ENCODE assay signal across 9 cellular contexts in the genomic region with DNA sequence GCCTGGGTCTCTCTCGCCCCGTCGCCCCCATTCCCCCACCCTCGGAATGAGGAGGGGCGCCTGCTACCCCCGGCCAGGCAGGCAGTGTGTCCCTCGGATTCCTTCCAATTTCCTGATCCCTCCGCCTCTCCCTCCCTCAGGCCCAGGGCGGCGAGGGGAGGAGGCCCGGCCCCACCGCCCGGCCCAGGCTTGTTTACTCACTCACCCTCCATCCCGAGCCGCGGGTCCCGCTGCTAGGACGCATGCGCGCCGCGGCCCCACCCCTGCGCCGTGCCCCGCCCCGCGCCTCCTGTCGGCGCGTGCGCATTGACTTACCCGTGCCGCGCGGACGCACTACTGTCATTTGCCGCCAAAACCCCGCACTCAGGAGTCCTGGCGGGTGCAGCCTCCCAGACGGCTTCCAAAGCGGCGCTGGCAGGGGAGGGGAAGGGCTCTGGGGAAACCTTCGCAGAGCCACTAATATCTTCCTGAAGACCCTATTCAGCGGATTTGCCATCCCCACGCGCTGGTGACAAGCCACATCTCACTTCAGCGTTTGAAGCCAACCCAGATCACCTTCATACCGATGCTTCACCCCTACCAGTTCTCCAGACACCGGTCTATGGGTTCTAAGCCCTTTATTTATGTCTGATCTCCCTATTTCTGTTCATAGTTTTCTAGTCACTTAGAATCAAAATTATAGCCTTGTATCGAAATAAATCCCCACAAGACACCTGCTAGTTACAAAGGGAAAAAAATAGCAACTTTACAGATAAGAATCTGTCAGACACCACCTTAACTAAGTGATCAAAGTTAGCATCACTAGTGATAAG. TPM values are rescaled to one million over a fixed set of nuclear protein-coding genes. Genes with fewer than 3 reads are reported as not detected.
DNase-seq lines count a peak whose midpoint lies in the region; ATAC-seq, FAIRE-seq and TF ChIP-seq lines count a peak whose summit lies in the region.
"Had no signal": no experiment of that assay in that cellular context is flagged by ENCODE, and none has a peak within 500 bp of the region (broad histone marks: within the 10 kb centered on the region; RNA-seq: fewer than 3 reads in every experiment).

Gene EZH1 (minus strand): TSS at position 235 of the 812 bp plus-strand sequence. CDS start 16,099 bp downstream, outside the sequence.

- BruUV-seq in HepG2 (replicated peaks; lab: Mats Ljungman, UMichigan), result TSS peak; percentile 50

- TF ChIP-seq EP300 in HepG2 (IDR thresholded peaks at IDR 0.05; ENCODE audit: low read depth in 2 of 2, low read length in 2 of 2) (peak; percentile 3 to 45; a peak in 1 of 4 replicates), HepG2 (CRISPR knock-in tag; IDR thresholded peaks at IDR 0.05; ENCODE audit: borderline replicate concordance) (no peak)

- H3K4me1 ChIP-seq in HepG2 (ENCODE audit: insufficient read depth, low read length), result peaks cover 62% of the 10 kb centered on the region

- peak; percentile 62 to 64; a peak in 3 of 4 replicates for TF ChIP-seq POLR2A in HepG2 (IDR thresholded peaks at IDR 0.05; ENCODE audit: insufficient read depth in 1 of 2, low read depth in 2 of 2, low read length in 2 of 2)

- intact Hi-C loops in HepG2 (cut with micrococcal nuclease; ENCODE audit: unreplicated experiment), result no loop called here

- DNase-seq in BJ (ENCODE audit: low read depth) (peak; percentile 44), NCI-H82 (lab: John Stamatoyannopoulos, UW) (peak; percentile 98), dermis blood vessel endothelial cell (peak; percentile 94), HepG2 (ENCODE audit: low spot score) (peak; percentile 91)
- peak; percentile 88 to 91 for DNase-seq in activated CD4-positive, alpha-beta T cell treated with anti-CD3 and anti-CD28 coated beads, Interleukin-2, amount 50 U/mL, for 48 hours
- DNase-seq in stimulated activated CD4-positive, alpha-beta T cell treated with anti-CD3 and anti-CD28 coated beads, Interleukin-2, amount 100 ng/mL, for 48 hours, result peak; percentile 90 to 93

- TF ChIP-seq RAD21 in HepG2 (CRISPR knock-in tag; IDR thresholded peaks at IDR 0.05), result no peak

- WGBS in HepG2 (ENCODE audit: low lambda C conversion rate), result 18% methylated on average over 28 of the region's 50 CpGs

- TF ChIP-seq CTCF in BJ (IDR thresholded peaks at IDR 0.05; ENCODE audit: insufficient read depth, low read depth, low read length), result no peak
- no peak; the same call in 1 of the 2 replicates for TF ChIP-seq CTCF in HepG2 (CRISPR knock-in tag; IDR thresholded peaks at IDR 0.05)

- peak within 1 kb of the TSS; percentile 69 for H3K4me3 ChIP-seq in BJ (ENCODE audit: low read depth, low read length)
- peak within 1 kb of the TSS; percentile 58 to 84 (median 76) for H3K4me3 ChIP-seq in HepG2 (replicated peaks in 1 of 3; ENCODE audit: insufficient read depth in 1 of 3, low read depth in 2 of 3, low read length in 3 of 3)

- H3K9me3 ChIP-seq in HepG2 (ENCODE audit: low read length), result no peaks in the 10 kb centered on the region

- H3K27ac ChIP-seq in HepG2 (ENCODE audit: extremely low read length, insufficient read depth, low read length), result peak within 1 kb of the TSS; percentile 83

- peak within 1 kb of the TSS; percentile 95 for H3K4me2 ChIP-seq in HepG2 (ENCODE audit: low read depth, low read length)

- peaks cover 9% of the 10 kb centered on the region for H3K79me2 ChIP-seq in HepG2 (ENCODE audit: insufficient read depth, low read length)

- peak; percentile 36 for FAIRE-seq in HepG2 (lab: Jason Lieb, UNC)
- FAIRE-seq: colon had no signal

- H3K27me3 ChIP-seq in BJ (ENCODE audit: control insufficient read depth, insufficient read depth, low read length) (0 out of 2 replicates have a peak, but pooled peaks cover 2% of the 10 kb centered on the region), HepG2 (ENCODE audit: control insufficient read depth in 1 of 2, insufficient read depth in 2 of 2, low read length in 2 of 2) (no peaks in the 10 kb centered on the region)

- in situ Hi-C loops in HepG2 (cut with HindIII; ENCODE audit: extremely low pct_ligation_motif_present, low pct_unique_long_range_greater_than_20kb), result no loop called here

- ATAC-seq in GM19324 (IDR thresholded peaks at IDR 0.05; ENCODE audit: low FRiP score, unreplicated experiment), result peak; percentile 87
- peak; percentile 86 for ATAC-seq in HG03521 (IDR thresholded peaks at IDR 0.05; ENCODE audit: unreplicated experiment)
- peak; percentile 89 for ATAC-seq in HepG2

- peak within 1 kb of the TSS; percentile 67 for H2AFZ ChIP-seq in HepG2 (ENCODE audit: low read length)

- no peaks in the 10 kb centered on the region for H4K20me1 ChIP-seq in HepG2 (ENCODE audit: insufficient read depth, low read length)

- CTCF ChIA-PET in BJ (lab: Yijun Ruan, JAX) (interaction anchor here (1.8 kb wide), 1 partner anchor 19 kb away, joined by 7 read pairs; no protein-coding TSS in a partner anchor), HepG2 (lab: Yijun Ruan, JAX; ENCODE audit: low intra/inter-chr PET ratio, low total read pairs) (no interaction called here)

- no peaks in the 10 kb centered on the region for H3K36me3 ChIP-seq in BJ (ENCODE audit: control insufficient read depth, insufficient read depth, low read length)
- H3K36me3 ChIP-seq in HepG2 (replicated peaks in 1 of 2; ENCODE audit: control insufficient read depth in 1 of 2, insufficient read depth in 2 of 2, low read length in 2 of 2), result no peaks in the 10 kb centered on the region

- H3K9ac ChIP-seq in HepG2 (ENCODE audit: insufficient read depth, low read depth, low read length), result peak within 1 kb of the TSS; percentile 81

- POLR2A ChIA-PET in BJ (lab: Charles Lee), result no interaction called here
- POLR2A ChIA-PET in HepG2 (lab: Yijun Ruan, JAX), result interaction anchor here (0.7 to 3.8 kb wide), 18 partner anchors 9 to 194 kb away, joined by 3 to 55 read pairs (median 5); partner anchors contain the start of genes BECN1, CNTD1, COA3 and PSMC3IP

TF ChIP-seq in HepG2, 621 proteins besides CTCF, POLR2A, EP300 and RAD21 (continues in another document):
- TF ChIP-seq, protein P1, sequence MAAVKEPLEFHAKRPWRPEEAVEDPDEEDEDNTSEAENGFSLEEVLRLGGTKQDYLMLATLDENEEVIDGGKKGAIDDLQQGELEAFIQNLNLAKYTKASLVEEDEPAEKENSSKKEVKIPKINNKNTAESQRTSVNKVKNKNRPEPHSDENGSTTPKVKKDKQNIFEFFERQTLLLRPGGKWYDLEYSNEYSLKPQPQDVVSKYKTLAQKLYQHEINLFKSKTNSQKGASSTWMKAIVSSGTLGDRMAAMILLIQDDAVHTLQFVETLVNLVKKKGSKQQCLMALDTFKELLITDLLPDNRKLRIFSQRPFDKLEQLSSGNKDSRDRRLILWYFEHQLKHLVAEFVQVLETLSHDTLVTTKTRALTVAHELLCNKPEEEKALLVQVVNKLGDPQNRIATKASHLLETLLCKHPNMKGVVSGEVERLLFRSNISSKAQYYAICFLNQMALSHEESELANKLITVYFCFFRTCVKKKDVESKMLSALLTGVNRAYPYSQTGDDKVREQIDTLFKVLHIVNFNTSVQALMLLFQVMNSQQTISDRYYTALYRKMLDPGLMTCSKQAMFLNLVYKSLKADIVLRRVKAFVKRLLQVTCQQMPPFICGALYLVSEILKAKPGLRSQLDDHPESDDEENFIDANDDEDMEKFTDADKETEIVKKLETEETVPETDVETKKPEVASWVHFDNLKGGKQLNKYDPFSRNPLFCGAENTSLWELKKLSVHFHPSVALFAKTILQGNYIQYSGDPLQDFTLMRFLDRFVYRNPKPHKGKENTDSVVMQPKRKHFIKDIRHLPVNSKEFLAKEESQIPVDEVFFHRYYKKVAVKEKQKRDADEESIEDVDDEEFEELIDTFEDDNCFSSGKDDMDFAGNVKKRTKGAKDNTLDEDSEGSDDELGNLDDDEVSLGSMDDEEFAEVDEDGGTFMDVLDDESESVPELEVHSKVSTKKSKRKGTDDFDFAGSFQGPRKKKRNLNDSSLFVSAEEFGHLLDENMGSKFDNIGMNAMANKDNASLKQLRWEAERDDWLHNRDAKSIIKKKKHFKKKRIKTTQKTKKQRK (IDR thresholded peaks at IDR 0.05; ENCODE audit: low read length), result no peak
- TF ChIP-seq ZNF761 (CRISPR knock-in tag; conservative IDR thresholded peaks at IDR 0.05) (peak; percentile 94), HNRNPK (IDR thresholded peaks at IDR 0.05; ENCODE audit: low read depth, low read length, poor library complexity, severe bottlenecking) (peak; percentile 95), ZNF562 (CRISPR knock-in tag; IDR thresholded peaks at IDR 0.05; ENCODE audit: borderline replicate concordance) (no peak), U2AF2 (IDR thresholded peaks at IDR 0.05; ENCODE audit: low read depth, low read length) (no peak), SCMH1 (CRISPR knock-in tag; IDR thresholded peaks at IDR 0.05; ENCODE audit: borderline replicate concordance) (no peak)

RNA-seq across cellular contexts. Expression of gene EZH1, which starts in this region (rescaled TPM):
- polyA plus RNA-seq in BJ (2011; rRNA removed), result 30.4 and 32.0 TPM in 2 replicates
- 25.7 and 32.3 TPM in 2 replicates for polyA minus RNA-seq in BJ (2011; rRNA and poly(A)+ RNA removed)
- 12.9 and 18.2 TPM in 2 replicates for total RNA-seq in dermis blood vessel endothelial cell
- 6.0 and 11.6 TPM in 2 replicates for total RNA-seq in HepG2 (2016; rRNA removed; fragmentation: Illumina TruSeq; extraction: Trizol)
- total RNA-seq in HepG2 (2016; cell fraction: cytosol; rRNA removed; fragmentation: Illumina TruSeq; extraction: Trizol; ENCODE audit: low read depth), result 4.0 and 7.8 TPM in 2 replicates
- total RNA-seq in HepG2 (2016; cell fraction: insoluble cytoplasmic fraction; rRNA removed; fragmentation: Illumina TruSeq; extraction: Trizol), result 5.3 and 12.1 TPM in 2 replicates
- total RNA-seq in HepG2 (2016; cell fraction: membrane; rRNA removed; fragmentation: Illumina TruSeq; extraction: Trizol), result 3.7 and 4.0 TPM in 2 replicates
- total RNA-seq in HepG2 (2016; cell fraction: nucleus; rRNA removed; fragmentation: Illumina TruSeq; extraction: Trizol), result 19.1 and 24.3 TPM in 2 replicates
- 24.0 and 24.2 TPM in 2 replicates for polyA plus RNA-seq in HepG2 (2011; rRNA removed)
- 8.2 and 9.4 TPM in 2 replicates for polyA plus RNA-seq in HepG2 (2011; cell fraction: cytosol; rRNA removed)
- polyA plus RNA-seq in HepG2 (2011; cell fraction: nucleus; rRNA removed), result 89.7 and 99.4 TPM in 2 replicates
- polyA plus RNA-seq in HepG2 (2012), result 13.8 and 14.4 TPM in 2 replicates
- 1.0 and 1.7 TPM in 2 replicates for polyA plus RNA-seq in HepG2 (2016; cell fraction: cytosol; fragmentation: Illumina TruSeq; extraction: Trizol; ENCODE audit: low read depth)
- polyA plus RNA-seq in HepG2 (2016; cell fraction: insoluble cytoplasmic fraction; fragmentation: Illumina TruSeq; extraction: Trizol; ENCODE audit: low read depth), result 5.6 and 6.2 TPM in 2 replicates
- 1.3 and 1.5 TPM in 2 replicates for polyA plus RNA-seq in HepG2 (2016; cell fraction: membrane; fragmentation: Illumina TruSeq; extraction: Trizol; ENCODE audit: low read depth)
- 45.6 and 48.7 TPM in 2 replicates for polyA plus RNA-seq in HepG2 (2016; cell fraction: nucleus; fragmentation: Illumina TruSeq; extraction: Trizol; ENCODE audit: insufficient read depth, low read depth)
- polyA minus RNA-seq in HepG2 (2011; rRNA and poly(A)+ RNA removed; ENCODE audit: low replicate concordance), result 29.9 and 34.9 TPM in 2 replicates
- polyA minus RNA-seq in HepG2 (2011; cell fraction: cytosol; rRNA and poly(A)+ RNA removed), result 7.4 and 10.1 TPM in 2 replicates
- 61.9 and 64.4 TPM in 2 replicates for polyA minus RNA-seq in HepG2 (2011; cell fraction: nucleus; rRNA and poly(A)+ RNA removed)

Comparison
In these comparisons a context has a peak if more than half of its experiments do, and no peak if none do; other contexts are left out.
1. Peak in every context shown above with its lines: DNase-seq, ATAC-seq, H3K4me3 ChIP-seq and H3K27ac ChIP-seq.
2. DNase-seq: peak in every context shown above with its lines; median percentile 98 in NCI-H82; 94 in dermis blood vessel endothelial cell; 92 in stimulated activated CD4-positive, alpha-beta T cell treated with anti-CD3 and anti-CD28 coated beads, Interleukin-2, amount 100 ng/mL, for 48 hours; 91 in HepG2; 90 in activated CD4-positive, alpha-beta T cell treated with anti-CD3 and anti-CD28 coated beads, Interleukin-2, amount 50 U/mL, for 48 hours; 44 in BJ.